ENCODE assay signal across 23 cellular contexts in the genomic region with DNA sequence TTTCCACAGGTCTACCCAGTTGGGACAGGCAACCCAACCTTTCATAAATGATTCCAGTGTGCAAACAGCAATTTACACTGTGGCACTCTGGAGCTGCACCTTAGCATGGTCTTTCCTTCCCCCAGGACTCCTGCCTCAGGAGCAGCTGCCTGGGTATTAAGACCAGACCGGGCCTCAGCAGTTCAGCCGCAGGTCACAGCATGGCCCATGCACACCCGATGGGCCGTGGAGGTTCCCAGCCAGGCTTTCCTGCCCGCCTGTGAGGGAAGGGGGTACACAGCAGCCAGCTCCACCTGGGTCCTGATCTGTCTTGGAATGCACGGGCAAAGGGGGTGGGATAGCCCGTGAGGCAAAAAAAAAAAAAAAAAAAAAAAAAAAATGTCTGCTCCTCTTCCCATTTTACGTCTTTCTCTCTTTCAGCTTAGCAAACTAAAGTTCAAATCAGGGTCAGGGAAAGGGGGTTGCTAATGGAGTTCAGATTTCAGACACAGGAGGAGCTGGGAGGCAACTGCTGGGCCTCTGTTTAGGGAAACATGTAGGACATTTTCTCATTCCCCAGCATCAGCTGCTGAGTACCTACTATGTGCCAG.
DNase-seq lines count a peak whose midpoint lies in the region; ATAC-seq and TF ChIP-seq lines count a peak whose summit lies in the region.
"Had no signal": no experiment of that assay in that cellular context is flagged by ENCODE, and none has a peak within 500 bp of the region (broad histone marks: within the 10 kb centered on the region; RNA-seq: fewer than 3 reads in every experiment).

No MANE protein-coding gene starts in this region.

- ATAC-seq in GM21367 (IDR thresholded peaks at IDR 0.05; ENCODE audit: unreplicated experiment) (no peak), HG02981 (IDR thresholded peaks at IDR 0.05; ENCODE audit: unreplicated experiment) (no peak)
- ATAC-seq: activated CD8-positive, alpha-beta memory T cell treated with anti-CD3 and anti-CD28 coated beads, Interleukin-2, amount 10 ng/mL, durations not matched to agents 7 days and 5 days; left lung had no signal

- H3K4me3 Mint-ChIP-seq in brain (no peak overlapping the region), osteocyte (ENCODE audit: unreplicated experiment) (no peak overlapping the region)
- H3K4me3 Mint-ChIP-seq: activated B cell treated with CpG ODN at 0.5 μM for 24 hours; activated CD8-positive, alpha-beta memory T cell treated with anti-CD3 and anti-CD28 coated beads, Interleukin-2, amount 10 ng/mL, durations not matched to agents 7 days and 5 days; CD8-positive, alpha-beta memory T cell; H9; immature natural killer cell; memory B cell had no signal

- DNase-seq in HEK293T (ENCODE audit: extremely low spot score): no peak
- peak; percentile 23 for DNase-seq in iPS-NIHi11 (ENCODE audit: low spot score)
- no peak for DNase-seq in osteocyte (ENCODE audit: extremely low spot score, unreplicated experiment)
- no peak for DNase-seq in cortex of kidney (lab: John Stamatoyannopoulos, UW)
- DNase-seq in DMS79 (lab: John Stamatoyannopoulos, UW): no peak
- DNase-seq: activated B cell treated with CpG ODN at 0.5 μM for 24 hours; activated CD4-positive, alpha-beta T cell treated with anti-CD3 and anti-CD28 coated beads, Interleukin-2, amount 50 U/mL, for 1 hour; activated CD8-positive, alpha-beta memory T cell treated with anti-CD3 and anti-CD28 coated beads, Interleukin-2, amount 10 ng/mL, durations not matched to agents 7 days and 5 days; activated T-cell treated with anti-CD3 and anti-CD28 coated beads, Interleukin-2, amount 50 U/mL, for 48 hours; CD8-positive, alpha-beta memory T cell; cerebellar nuclear complex; H9; hypothalamus; immature natural killer cell; left lung; NCI-H2107; NCI-H446; stimulated activated CD4-positive, alpha-beta T cell treated with anti-CD3 and anti-CD28 coated beads, Interleukin-4, amount 100 ng/mL, for 24 hours; tibial artery had no signal

- CTCF ChIA-PET in HEK293T (lab: Yijun Ruan, JAX): no interaction called here

- no peaks in the 10 kb centered on the region for H3K9me3 Mint-ChIP-seq in brain
- no peaks in the 10 kb centered on the region for H3K9me3 Mint-ChIP-seq in osteocyte (ENCODE audit: unreplicated experiment)
- H3K9me3 Mint-ChIP-seq: activated B cell treated with CpG ODN at 0.5 μM for 24 hours; CD8-positive, alpha-beta memory T cell; H9; immature natural killer cell; memory B cell had no signal

- no peaks in the 10 kb centered on the region for H3K36me3 Mint-ChIP-seq in brain
- H3K36me3 Mint-ChIP-seq in osteocyte (ENCODE audit: unreplicated experiment): no peaks in the 10 kb centered on the region
- H3K36me3 Mint-ChIP-seq: activated CD8-positive, alpha-beta memory T cell treated with anti-CD3 and anti-CD28 coated beads, Interleukin-2, amount 10 ng/mL, durations not matched to agents 7 days and 5 days; CD8-positive, alpha-beta memory T cell; immature natural killer cell; memory B cell had no signal

- H3K4me1 Mint-ChIP-seq in brain (peaks cover 57% of the 10 kb centered on the region), osteocyte (ENCODE audit: unreplicated experiment) (peaks cover 52% of the 10 kb centered on the region)
- H3K4me1 Mint-ChIP-seq: activated B cell treated with CpG ODN at 0.5 μM for 24 hours; activated CD8-positive, alpha-beta memory T cell treated with anti-CD3 and anti-CD28 coated beads, Interleukin-2, amount 10 ng/mL, durations not matched to agents 7 days and 5 days; CD8-positive, alpha-beta memory T cell; immature natural killer cell; memory B cell had no signal

- TF ChIP-seq CTCF in brain (conservative IDR thresholded peaks at IDR 0.05): no peak
- TF ChIP-seq CTCF in osteocyte (IDR thresholded peaks at IDR 0.05): no peak

- POLR2A ChIA-PET in HEK293T (lab: Yijun Ruan, JAX): no interaction called here

- H3K27ac Mint-ChIP-seq in brain (peak overlapping the region in 3 of 5 experiments; percentile 22 to 86 (median 63)), osteocyte (ENCODE audit: unreplicated experiment) (peak overlapping the region; percentile 12)
- H3K27ac Mint-ChIP-seq: activated B cell treated with CpG ODN at 0.5 μM for 24 hours; activated CD8-positive, alpha-beta memory T cell treated with anti-CD3 and anti-CD28 coated beads, Interleukin-2, amount 10 ng/mL, durations not matched to agents 7 days and 5 days; CD8-positive, alpha-beta memory T cell; H9; immature natural killer cell; memory B cell had no signal

- H3K27me3 Mint-ChIP-seq in brain (peaks cover 3% of the 10 kb centered on the region), osteocyte (ENCODE audit: unreplicated experiment) (no peaks in the 10 kb centered on the region)
- H3K27me3 Mint-ChIP-seq: activated B cell treated with CpG ODN at 0.5 μM for 24 hours had no signal

TF ChIP-seq in HEK293T, 16 proteins besides CTCF, POLR2A, EP300 and RAD21:
- TF ChIP-seq LEF1 (IDR thresholded peaks at IDR 0.05; ENCODE audit: borderline replicate concordance) (no peak), NFRKB (IDR thresholded peaks at IDR 0.05) (no peak), PKNOX1 (IDR thresholded peaks at IDR 0.05) (no peak), ZNF384 (IDR thresholded peaks at IDR 0.05) (peak; percentile 73), CTBP1 (IDR thresholded peaks at IDR 0.05; ENCODE audit: borderline replicate concordance) (no peak)
